Comparison of ENCODE assay signal across 34 cellular contexts in the genomic region with DNA sequence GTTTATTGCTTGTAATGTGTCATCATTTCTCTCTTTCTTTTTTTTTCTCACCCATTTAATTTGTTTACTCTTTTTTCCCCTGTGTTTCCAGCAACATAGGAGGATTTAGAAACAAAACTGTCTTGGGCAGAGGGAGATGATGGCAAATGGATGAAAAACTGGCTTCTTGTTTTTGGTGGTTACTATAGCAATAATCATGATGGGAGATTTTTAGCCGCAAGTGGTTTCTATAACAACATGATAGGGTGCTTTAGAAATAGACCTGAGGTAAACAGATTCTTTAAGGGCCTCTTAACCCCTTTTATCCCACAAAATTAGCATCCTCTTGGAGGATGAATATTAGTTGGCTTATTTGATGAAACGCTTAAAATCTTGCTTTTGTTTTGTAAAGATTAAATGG. TPM values are rescaled to one million over a fixed set of nuclear protein-coding genes. Genes with fewer than 3 reads are reported as not detected.
DNase-seq lines count a peak whose midpoint lies in the region; ATAC-seq and TF ChIP-seq lines count a peak whose summit lies in the region.
"Had no signal": no experiment of that assay in that cellular context is flagged by ENCODE, and none has a peak within 500 bp of the region (broad histone marks: within the 10 kb centered on the region; RNA-seq: fewer than 3 reads in every experiment).

No MANE protein-coding gene starts in this region.

- H3K9me3 ChIP-seq in T-helper 17 cell (ENCODE audit: control insufficient read depth, low read length, poor library complexity, severe bottlenecking), result no peaks in the 10 kb centered on the region
- H3K9me3 ChIP-seq in mesenchymal stem cell (ENCODE audit: control insufficient read depth, low read length), result no peaks in the 10 kb centered on the region
- H3K9me3 ChIP-seq in endodermal cell (ENCODE audit: control insufficient read depth, low read length), result no peaks in the 10 kb centered on the region
- H3K9me3 ChIP-seq: colonic mucosa, left lung, pancreas, right atrium auricular region, SJSA1 had no signal

- H2BK12ac ChIP-seq in mesenchymal stem cell (ENCODE audit: low read length in 2 of 2), result no peak overlapping the region

- no CpG with 5 or more reads among the region's 2 CpGs for WGBS in mesenchymal stem cell
- WGBS in endodermal cell (ENCODE audit: insufficient coverage in 1 of 2, insufficient read length in 1 of 2), 2 experiments, result 97% methylated on average over 2 of the region's 2 CpGs; no CpG with 5 or more reads in 1 of the 2 experiments

- no peak overlapping the region for H3K18ac ChIP-seq in mesenchymal stem cell (ENCODE audit: low read depth in 1 of 2, low read length in 2 of 2)

- no peak overlapping the region for H2BK15ac ChIP-seq in mesenchymal stem cell (ENCODE audit: low read depth, poor library complexity, severe bottlenecking)

- H3K27ac Mint-ChIP-seq in T-helper 17 cell (peak overlapping the region; percentile 47), endodermal cell (no peak overlapping the region), WTC11 (no peak overlapping the region)
- H3K27ac Mint-ChIP-seq: activated T-helper 2 cell treated with anti-CD3 and anti-CD28 coated beads, Interferon-gamma antibody, Interleukin-2, Interleukin-4, amounts not matched to agents 10 μg/mL and 5 μg/mL and 100 μg/mL, durations not matched to agents 14 hours and 24 hours and 36 hours; CD14-positive monocyte; immature natural killer cell; memory B cell; type B pancreatic cell had no signal

- TF ChIP-seq CTCF in endodermal cell (conservative IDR thresholded peaks at IDR 0.05), result no peak
- no peak for TF ChIP-seq CTCF in WTC11 (IDR thresholded peaks at IDR 0.05)

- no peak overlapping the region for H3K27ac ChIP-seq in mesenchymal stem cell (ENCODE audit: low read length, poor library complexity, severe bottlenecking)
- H3K27ac ChIP-seq in endodermal cell (ENCODE audit: low read depth, low read length), result no peak overlapping the region
- H3K27ac ChIP-seq: colonic mucosa, epithelial cell of prostate, GM23248, left lung, pancreas, right atrium auricular region, RWPE1, SJSA1, WERI-Rb-1 had no signal

- DNase-seq in NCI-H1092 treated with DMSO at 0.1 percent for 48 hours (lab: John Stamatoyannopoulos, UW) (peak; percentile 32), NCI-H1092 (lab: John Stamatoyannopoulos, UW) (no peak), NCI-H1105 treated with DMSO at 0.1 percent for 48 hours (lab: John Stamatoyannopoulos, UW) (peak; percentile 81), T-helper 17 cell (no peak), mesenchymal stem cell (peak; percentile 19), endodermal cell (no peak), WTC11 (ENCODE audit: low spot score) (no peak)
- DNase-seq: activated CD4-positive, alpha-beta T cell treated with anti-CD3 and anti-CD28 coated beads for 48 hours; activated naive CD4-positive, alpha-beta T cell treated with anti-CD3 and anti-CD28 coated beads, Interleukin-2, amount 50 U/mL, for 16 hours; activated T-cell treated with anti-CD3 and anti-CD28 coated beads for 4 hours; amygdala; colonic mucosa; effector CD8-positive, alpha-beta T cell; EL; GM23248; immature natural killer cell; left lung; NCI-H146; NCI-H226; pancreas; small intestine; stimulated activated naive CD4-positive, alpha-beta T cell; T1000; WERI-Rb-1 had no signal

- H4K91ac ChIP-seq in mesenchymal stem cell (ENCODE audit: low read length), result no peak overlapping the region

- no peaks in the 10 kb centered on the region for H3K36me3 Mint-ChIP-seq in T-helper 17 cell (ENCODE audit: low read depth)
- H3K36me3 Mint-ChIP-seq in endodermal cell (ENCODE audit: low read depth), result no peaks in the 10 kb centered on the region
- no peaks in the 10 kb centered on the region for H3K36me3 Mint-ChIP-seq in WTC11
- H3K36me3 Mint-ChIP-seq: CD14-positive monocyte, immature natural killer cell, memory B cell, type B pancreatic cell had no signal

- H3K4ac ChIP-seq in mesenchymal stem cell (ENCODE audit: low read depth in 1 of 2, low read length in 2 of 2), result no peak overlapping the region

- H3K9me3 Mint-ChIP-seq in endodermal cell (no peaks in the 10 kb centered on the region), WTC11 (no peaks in the 10 kb centered on the region)
- H3K9me3 Mint-ChIP-seq: activated T-helper 2 cell treated with anti-CD3 and anti-CD28 coated beads, Interferon-gamma antibody, Interleukin-2, Interleukin-4, amounts not matched to agents 10 μg/mL and 5 μg/mL and 100 μg/mL, durations not matched to agents 14 hours and 24 hours and 36 hours; immature natural killer cell; memory B cell; neural crest cell; type B pancreatic cell had no signal

- H3K36me3 ChIP-seq in mesenchymal stem cell (ENCODE audit: control insufficient read depth in 1 of 2, insufficient read depth in 2 of 2, low read depth in 1 of 2, low read length in 2 of 2) (no peaks in the 10 kb centered on the region), endodermal cell (ENCODE audit: control insufficient read depth, insufficient read depth, low read length) (no peaks in the 10 kb centered on the region)
- H3K36me3 ChIP-seq: colonic mucosa, left lung, pancreas, right atrium auricular region, SJSA1, WERI-Rb-1 had no signal

- no peak overlapping the region for H3K4me2 ChIP-seq in mesenchymal stem cell (ENCODE audit: low read length, poor library complexity, severe bottlenecking)

- H2AFZ ChIP-seq in mesenchymal stem cell (ENCODE audit: low read depth, low read length), result no peak overlapping the region
- H2AFZ ChIP-seq: GM23248 had no signal

- H3K27me3 ChIP-seq in mesenchymal stem cell (ENCODE audit: control insufficient read depth in 1 of 2, insufficient read depth in 1 of 2, low read length in 2 of 2) (no peaks in the 10 kb centered on the region), endodermal cell (ENCODE audit: control insufficient read depth, insufficient read depth, low read length, poor library complexity, severe bottlenecking) (no peaks in the 10 kb centered on the region)
- H3K27me3 ChIP-seq: colonic mucosa, left lung, pancreas, right atrium auricular region, SJSA1 had no signal

- H2AK5ac ChIP-seq in mesenchymal stem cell (ENCODE audit: low read length, severe bottlenecking), result no peak overlapping the region

- no peak overlapping the region for H2BK120ac ChIP-seq in mesenchymal stem cell (ENCODE audit: low read depth, low read length)

- no peak overlapping the region for H4K8ac ChIP-seq in mesenchymal stem cell (ENCODE audit: low read length)

- H3K9ac ChIP-seq in mesenchymal stem cell (ENCODE audit: low read length), result no peak overlapping the region
- no peak overlapping the region for H3K9ac ChIP-seq in endodermal cell (ENCODE audit: extremely low read depth, low read length, poor library complexity, severe bottlenecking)
- H3K9ac ChIP-seq: GM23248 had no signal

- peaks cover 5% of the 10 kb centered on the region for H3K27me3 Mint-ChIP-seq in T-helper 17 cell
- no peaks in the 10 kb centered on the region for H3K27me3 Mint-ChIP-seq in endodermal cell (ENCODE audit: insufficient read depth)
- H3K27me3 Mint-ChIP-seq in WTC11 (ENCODE audit: low read depth), result no peaks in the 10 kb centered on the region
- H3K27me3 Mint-ChIP-seq: memory B cell, type B pancreatic cell had no signal

- no peak overlapping the region for H3K14ac ChIP-seq in mesenchymal stem cell (ENCODE audit: low read length in 2 of 2)

- CTCF ChIA-PET in WTC11 (lab: Charles Lee), result no interaction called here

- peak; percentile 50 for ATAC-seq in T-helper 17 cell
- no peak for ATAC-seq in HG03159 (IDR thresholded peaks at IDR 0.05; ENCODE audit: unreplicated experiment)
- no peak for ATAC-seq in WTC11
- ATAC-seq: left lung, pancreas had no signal

- no peaks in the 10 kb centered on the region for H3K79me1 ChIP-seq in mesenchymal stem cell (replicated peaks; ENCODE audit: low read length, poor library complexity, severe bottlenecking)

- H3K4me3 ChIP-seq in mesenchymal stem cell (ENCODE audit: insufficient read depth in 1 of 2, low read depth in 1 of 2, low read length in 2 of 2), result no peak overlapping the region
- no peak overlapping the region for H3K4me3 ChIP-seq in endodermal cell (ENCODE audit: low read length)
- H3K4me3 ChIP-seq: colonic mucosa, GM23248, left lung, pancreas, right atrium auricular region, SJSA1 had no signal

- H3K4me1 Mint-ChIP-seq in T-helper 17 cell, result peaks cover 3% of the 10 kb centered on the region
- H3K4me1 Mint-ChIP-seq in endodermal cell, result no peaks in the 10 kb centered on the region
- no peaks in the 10 kb centered on the region for H3K4me1 Mint-ChIP-seq in WTC11
- H3K4me1 Mint-ChIP-seq: CD14-positive monocyte, immature natural killer cell, memory B cell had no signal

- no peak overlapping the region for H3K23ac ChIP-seq in mesenchymal stem cell (ENCODE audit: low read length in 2 of 2)

- H3K4me3 Mint-ChIP-seq in T-helper 17 cell, result no peak overlapping the region
- H3K4me3 Mint-ChIP-seq in endodermal cell, result no peak overlapping the region
- no peak overlapping the region for H3K4me3 Mint-ChIP-seq in WTC11
- H3K4me3 Mint-ChIP-seq: CD14-positive monocyte, immature natural killer cell, memory B cell, neural crest cell, type B pancreatic cell had no signal

- no peak overlapping the region for H2BK5ac ChIP-seq in mesenchymal stem cell (ENCODE audit: low read depth, low read length, poor library complexity, severe bottlenecking)

- H3K4me1 ChIP-seq in mesenchymal stem cell (ENCODE audit: control insufficient read depth, insufficient read depth, low read depth, low read length) (peaks cover 2% of the 10 kb centered on the region), endodermal cell (ENCODE audit: control insufficient read depth, insufficient read depth, low read length) (no peaks in the 10 kb centered on the region)
- H3K4me1 ChIP-seq: colonic mucosa, left lung, pancreas, SJSA1 had no signal

- POLR2A ChIA-PET in WTC11 (lab: Charles Lee), result no interaction called here

TF ChIP-seq in WTC11, 78 proteins besides CTCF, POLR2A, EP300 and RAD21 (continues in another document):
- TF ChIP-seq ESRRA (CRISPR knock-in tag; IDR thresholded peaks at IDR 0.05; ENCODE audit: borderline replicate concordance), result no peak
- no peak for TF ChIP-seq ZNF121 (CRISPR knock-in tag; IDR thresholded peaks at IDR 0.05)
- TF ChIP-seq TEAD4 (CRISPR knock-in tag; IDR thresholded peaks at IDR 0.05), result no peak
- TF ChIP-seq MXD4 (CRISPR knock-in tag; IDR thresholded peaks at IDR 0.05; ENCODE audit: borderline replicate concordance), result no peak
- TF ChIP-seq TP53 (CRISPR knock-in tag; IDR thresholded peaks at IDR 0.05), result no peak
- no peak for TF ChIP-seq CREM (CRISPR knock-in tag; IDR thresholded peaks at IDR 0.05)
- TF ChIP-seq NR3C1 (CRISPR knock-in tag; conservative IDR thresholded peaks at IDR 0.05; ENCODE audit: low read depth), result no peak
- no peak for TF ChIP-seq NFE2L1 (CRISPR knock-in tag; IDR thresholded peaks at IDR 0.05)
- TF ChIP-seq ZNF416 (CRISPR knock-in tag; IDR thresholded peaks at IDR 0.05), result no peak
- no peak for TF ChIP-seq ZNF396 (CRISPR knock-in tag; IDR thresholded peaks at IDR 0.05; ENCODE audit: borderline replicate concordance)

RNA-seq across cellular contexts. Expression of a gene that starts 51.6 kb away (rescaled TPM):
- total RNA-seq in T-helper 17 cell (under 1 TPM in 1 of 2 donors, not detected in 1; 0.55 TPM), endodermal cell (not detected), WTC11 (2021) (0.07 to 0.11 TPM in 2 of 3 replicates, not detected in the other)
- polyA plus RNA-seq in mesenchymal stem cell (2013, experiment 1 of 2), result not detected
- not detected for polyA plus RNA-seq in mesenchymal stem cell (2013, experiment 2 of 2)
- polyA plus RNA-seq in endodermal cell (2013, experiment 1 of 2), result 2.7 TPM
- 2.5 TPM for polyA plus RNA-seq in endodermal cell (2013, experiment 2 of 2)
- total RNA-seq: activated T-helper 2 cell treated with anti-CD3 and anti-CD28 coated beads, Interferon-gamma antibody, Interleukin-2, Interleukin-4, amounts not matched to agents 10 μg/mL and 5 μg/mL and 100 μg/mL, durations not matched to agents 14 hours and 24 hours and 36 hours had no signal
- polyA plus RNA-seq: CD14-positive monocyte, GM23248 had no signal

Comparison
In these comparisons a context has a peak if more than half of its experiments do, and no peak if none do; other contexts are left out.
1. DNase-seq: peak in NCI-H1092 treated with DMSO at 0.1 percent for 48 hours (single experiment), NCI-H1105 treated with DMSO at 0.1 percent for 48 hours (single experiment) and mesenchymal stem cell (single experiment); none in NCI-H1092 (single experiment), T-helper 17 cell (0 of 3), endodermal cell (single experiment) and WTC11 (single experiment).